ENCODE assay signal across 19 cellular contexts in the genomic region with DNA sequence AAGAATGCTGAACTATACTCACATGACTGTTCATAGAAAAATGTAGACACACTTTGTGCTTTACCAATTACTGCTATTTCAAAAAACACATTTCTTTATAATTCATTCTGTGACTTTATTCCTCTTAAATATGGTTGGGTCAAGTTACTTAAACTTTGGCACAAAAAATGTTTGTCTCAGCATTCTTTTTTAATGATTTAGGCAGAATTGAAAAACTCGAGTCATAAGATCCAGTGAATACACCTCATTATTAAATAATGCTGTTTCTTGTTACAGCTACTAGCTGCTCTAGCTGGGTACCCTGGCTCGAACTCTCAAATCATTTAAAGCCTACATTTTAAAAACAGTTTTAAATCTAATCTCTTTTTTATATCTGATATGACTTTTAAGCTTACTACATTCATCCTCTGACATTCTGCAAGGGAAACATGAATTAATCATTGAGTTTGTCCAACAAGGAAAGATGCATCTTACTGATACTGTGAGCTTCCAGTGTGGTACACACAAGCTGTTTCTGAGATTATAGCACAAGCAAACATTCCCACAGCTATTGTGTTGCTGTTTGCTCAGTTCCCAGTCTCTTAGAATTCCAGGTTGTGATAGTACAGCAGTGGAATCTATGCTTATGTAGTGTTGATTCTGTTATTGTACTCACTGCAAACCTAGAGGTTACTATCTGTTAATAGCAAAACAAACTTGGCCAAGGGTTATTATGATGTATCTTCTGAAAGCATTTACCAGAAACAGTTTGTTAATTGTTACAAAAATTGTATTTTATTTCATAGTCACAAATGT.
DNase-seq lines count a peak whose midpoint lies in the region; ATAC-seq and TF ChIP-seq lines count a peak whose summit lies in the region.
"Had no signal": no experiment of that assay in that cellular context is flagged by ENCODE, and none has a peak within 500 bp of the region (broad histone marks: within the 10 kb centered on the region; RNA-seq: fewer than 3 reads in every experiment).

No MANE protein-coding gene starts in this region.

- H3K27ac ChIP-seq in heart left ventricle (peak overlapping the region in 10 of 12 donors; percentile 8 to 65 (median 22)), subcutaneous abdominal adipose tissue (ENCODE audit: low read depth, low read length) (peak overlapping the region; percentile 72)
- H3K27ac ChIP-seq: HL-60, RWPE1, thoracic aorta had no signal

- H3K4me3 ChIP-seq in heart left ventricle (no peak overlapping the region), subcutaneous abdominal adipose tissue (ENCODE audit: low read depth in 1 of 5, low read length in 5 of 5) (no peak overlapping the region), lower leg skin (ENCODE audit: low read depth, poor library complexity, severe bottlenecking) (no peak overlapping the region)
- H3K4me3 ChIP-seq: thoracic aorta had no signal

- H3K36me3 ChIP-seq in heart left ventricle = no peaks in the 10 kb centered on the region
- no peaks in the 10 kb centered on the region for H3K36me3 ChIP-seq in subcutaneous abdominal adipose tissue (ENCODE audit: control insufficient read depth in 5 of 5, insufficient read depth in 5 of 5, low read length in 5 of 5)
- H3K36me3 ChIP-seq: thoracic aorta had no signal

- H3K27me3 ChIP-seq in heart left ventricle = no peaks in the 10 kb centered on the region
- no peaks in the 10 kb centered on the region for H3K27me3 ChIP-seq in subcutaneous abdominal adipose tissue (ENCODE audit: control insufficient read depth in 5 of 5, insufficient read depth in 4 of 5, low read length in 5 of 5)

- peak overlapping the region in 1 of 5 donors; percentile 19 for H3K9ac ChIP-seq in subcutaneous abdominal adipose tissue (ENCODE audit: low read length in 5 of 5)

- TF ChIP-seq POLR2A in heart left ventricle (IDR thresholded peaks at IDR 0.05) = no peak
- no peak for TF ChIP-seq POLR2A in lower leg skin (IDR thresholded peaks at IDR 0.05)

- H3K27me3 Mint-ChIP-seq in brain = no peaks in the 10 kb centered on the region
- H3K27me3 Mint-ChIP-seq: activated CD4-positive, alpha-beta T cell treated with anti-CD3 and anti-CD28 coated beads, Interleukin-2, amount 10 ng/mL, durations not matched to agents 24 days and 14 days; activated naive CD8-positive, alpha-beta T cell treated with anti-CD3 and anti-CD28 coated beads, Interleukin-2, amount 50 U/mL, for 24 hours; CD8-positive, alpha-beta memory T cell had no signal

- H3K4me1 Mint-ChIP-seq in brain = peaks cover 39% of the 10 kb centered on the region
- H3K4me1 Mint-ChIP-seq: activated CD4-positive, alpha-beta T cell treated with anti-CD3 and anti-CD28 coated beads, Interleukin-2, amount 10 ng/mL, durations not matched to agents 24 days and 14 days; activated naive CD8-positive, alpha-beta T cell treated with anti-CD3 and anti-CD28 coated beads, Interleukin-2, amount 50 U/mL, for 24 hours; CD8-positive, alpha-beta memory T cell; neural crest cell had no signal

- peaks cover 0 to 38% (median 15%) of the 10 kb centered on the region in 12 donors for H3K9me3 ChIP-seq in heart left ventricle
- peaks cover 0 to 8% (median 4%) of the 10 kb centered on the region in 5 donors for H3K9me3 ChIP-seq in subcutaneous abdominal adipose tissue (ENCODE audit: control insufficient read depth in 5 of 5, low read length in 5 of 5)

- 58 to 68% (median 60%) methylated on average over 2 of the region's 2 CpGs for WGBS in heart left ventricle, 4 donors
- WGBS in lower leg skin, 2 donors = 39 to 42% methylated on average over 2 of the region's 2 CpGs

- intact Hi-C loops in heart left ventricle (cut with DNase I) (loop anchor here in 2 of 10 donors (5.0 to 10.0 kb wide), 2 partner anchors 56 to 59 kb away; no protein-coding TSS in a partner anchor), lower leg skin (cut with DNase I; ENCODE audit: low total_unique reads) (no loop called here)

- H3K9me3 Mint-ChIP-seq in brain = peaks cover 30 to 37% (median 33%) of the 10 kb centered on the region in 5 experiments
- H3K9me3 Mint-ChIP-seq: activated CD4-positive, alpha-beta T cell treated with anti-CD3 and anti-CD28 coated beads, Interleukin-2, amount 10 ng/mL, durations not matched to agents 24 days and 14 days had no signal

- H3K4me1 ChIP-seq in heart left ventricle (peaks cover 0 to 42% (median 26%) of the 10 kb centered on the region in 12 donors), subcutaneous abdominal adipose tissue (ENCODE audit: control insufficient read depth in 5 of 5, insufficient read depth in 5 of 5, low read length in 5 of 5) (peaks cover 0 to 46% (median 14%) of the 10 kb centered on the region in 5 donors)

- ATAC-seq in heart left ventricle (peak in 3 of 4 donors; percentile 32 to 51 (median 42)), GM19351 (IDR thresholded peaks at IDR 0.05; ENCODE audit: unreplicated experiment) (no peak)
- ATAC-seq: activated naive CD8-positive, alpha-beta T cell treated with anti-CD3 and anti-CD28 coated beads, Interleukin-2, amount 50 U/mL, for 24 hours had no signal

- peak overlapping the region in 4 of 5 experiments; percentile 27 to 92 (median 69) for H3K27ac Mint-ChIP-seq in brain
- H3K27ac Mint-ChIP-seq: activated CD4-positive, alpha-beta T cell treated with anti-CD3 and anti-CD28 coated beads, Interleukin-2, amount 10 ng/mL, durations not matched to agents 24 days and 14 days; activated naive CD8-positive, alpha-beta T cell treated with anti-CD3 and anti-CD28 coated beads, Interleukin-2, amount 50 U/mL, for 24 hours; CD8-positive, alpha-beta memory T cell had no signal

- H3K36me3 Mint-ChIP-seq in brain = peaks cover 47% of the 10 kb centered on the region
- H3K36me3 Mint-ChIP-seq: CD8-positive, alpha-beta memory T cell had no signal

- TF ChIP-seq CTCF in brain (conservative IDR thresholded peaks at IDR 0.05) (no peak), heart left ventricle (IDR thresholded peaks at IDR 0.05) (no peak), lower leg skin (IDR thresholded peaks at IDR 0.05) (no peak)

- H3K4me3 Mint-ChIP-seq in brain = peak overlapping the region in 1 of 5 experiments; percentile 15
- H3K4me3 Mint-ChIP-seq: activated CD4-positive, alpha-beta T cell treated with anti-CD3 and anti-CD28 coated beads, Interleukin-2, amount 10 ng/mL, durations not matched to agents 24 days and 14 days; activated naive CD8-positive, alpha-beta T cell treated with anti-CD3 and anti-CD28 coated beads, Interleukin-2, amount 50 U/mL, for 24 hours; CD8-positive, alpha-beta memory T cell; neural crest cell had no signal

- peak; percentile 86 for DNase-seq in NCI-H2029 treated with DMSO at 0.1 percent for 48 hours (lab: John Stamatoyannopoulos, UW)
- no peak for DNase-seq in heart left ventricle
- no peak for DNase-seq in lower leg skin (ENCODE audit: low spot score in 2 of 2)
- no peak for DNase-seq in NCI-H446 (lab: John Stamatoyannopoulos, UW)
- DNase-seq: activated CD4-positive, alpha-beta T cell treated with anti-CD3 and anti-CD28 coated beads, Interleukin-2, amount 10 ng/mL, durations not matched to agents 24 days and 14 days; activated effector memory CD4-positive, alpha-beta T cell treated with Interleukin-2 at 50 U/mL for 16 hours; activated naive CD8-positive, alpha-beta T cell treated with anti-CD3 and anti-CD28 coated beads, Interleukin-2, amount 50 U/mL, for 24 hours; CD8-positive, alpha-beta memory T cell; cerebellar nuclear complex; DMS79; effector memory CD4-positive, alpha-beta T cell; NCI-H187 had no signal
